ENCODE assay signal across 8 cellular contexts in genomic region chr12:53379389-53380103, GRCh38. TPM values are rescaled to one million over a fixed set of nuclear protein-coding genes. Genes with fewer than 3 reads are reported as not detected.
A peak's percentile ranks its signal among the peaks of the same experiment; 100 is the strongest.
DNase-seq lines count a peak whose midpoint lies in the region; ATAC-seq, FAIRE-seq and TF ChIP-seq lines count a peak whose summit lies in the region.

No MANE protein-coding gene starts in this region.

- WGBS in pancreas, 2 donors = 0% methylated on average over 28 to 29 of the region's 29 CpGs

- ATAC-seq in HG02642 (IDR thresholded peaks at IDR 0.05; ENCODE audit: poor library complexity, unreplicated experiment) (peak; percentile 75), SK-N-SH treated with all-trans-retinoic acid at 6 μM for 48 hours (peak; percentile 92), pancreas (peak; percentile 75 to 84 (median 79))
- ATAC-seq in activated naive CD8-positive, alpha-beta T cell treated with anti-CD3 and anti-CD28 coated beads, Interleukin-2, amount 50 U/mL, for 24 hours = peak; percentile 81

- no peak overlapping the region for H3K4me3 Mint-ChIP-seq in activated naive CD8-positive, alpha-beta T cell treated with anti-CD3 and anti-CD28 coated beads, Interleukin-2, amount 50 U/mL, for 24 hours
- no peak overlapping the region for H3K4me3 Mint-ChIP-seq in type B pancreatic cell

- H3K36me3 Mint-ChIP-seq in activated naive CD8-positive, alpha-beta T cell treated with anti-CD3 and anti-CD28 coated beads, Interleukin-2, amount 50 U/mL, for 24 hours (ENCODE audit: low read depth) = peaks cover 30% of the 10 kb centered on the region
- H3K36me3 Mint-ChIP-seq in type B pancreatic cell = peaks cover 23% of the 10 kb centered on the region

- no peaks in the 10 kb centered on the region for H3K9me3 ChIP-seq in cardiac muscle cell (ENCODE audit: low read depth)
- H3K9me3 ChIP-seq in pancreas = no peaks in the 10 kb centered on the region

- H3K27me3 ChIP-seq in cardiac muscle cell = no peaks in the 10 kb centered on the region
- H3K27me3 ChIP-seq in pancreas = no peaks in the 10 kb centered on the region

- TF ChIP-seq CTCF in GM12865 (IDR thresholded peaks at IDR 0.05; ENCODE audit: insufficient read depth, low read depth, low read length, missing control alignments) (no peak), cardiac muscle cell (IDR thresholded peaks at IDR 0.05; ENCODE audit: low read depth, low read length) (no peak), pancreas (IDR thresholded peaks at IDR 0.05) (no peak), type B pancreatic cell (conservative IDR thresholded peaks at IDR 0.05) (no peak)

- H3K36me3 ChIP-seq in cardiac muscle cell (peaks cover 14% of the 10 kb centered on the region), pancreas (peaks cover 0 to 23% (median 7%) of the 10 kb centered on the region in 3 donors)

- no peak overlapping the region for H3K27ac Mint-ChIP-seq in activated naive CD8-positive, alpha-beta T cell treated with anti-CD3 and anti-CD28 coated beads, Interleukin-2, amount 50 U/mL, for 24 hours
- H3K27ac Mint-ChIP-seq in type B pancreatic cell = no peak overlapping the region

- no peaks in the 10 kb centered on the region for H3K9me3 Mint-ChIP-seq in activated naive CD8-positive, alpha-beta T cell treated with anti-CD3 and anti-CD28 coated beads, Interleukin-2, amount 50 U/mL, for 24 hours
- H3K9me3 Mint-ChIP-seq in type B pancreatic cell = no peaks in the 10 kb centered on the region

- H3K4me1 ChIP-seq in cardiac muscle cell (ENCODE audit: low read depth) (peaks cover 19% of the 10 kb centered on the region), pancreas (peaks cover 32 to 44% (median 35%) of the 10 kb centered on the region in 3 donors)

- peak; percentile 99 for FAIRE-seq in pancreas (lab: Jason Lieb, UNC)

- H3K27me3 Mint-ChIP-seq in activated naive CD8-positive, alpha-beta T cell treated with anti-CD3 and anti-CD28 coated beads, Interleukin-2, amount 50 U/mL, for 24 hours = no peaks in the 10 kb centered on the region
- H3K27me3 Mint-ChIP-seq in type B pancreatic cell = no peaks in the 10 kb centered on the region

- peak; percentile 100 for DNase-seq in GM12865 (ENCODE audit: low read depth)
- peak; percentile 100 for DNase-seq in NCI-H1105 (lab: John Stamatoyannopoulos, UW)
- peak; percentile 89 for DNase-seq in activated naive CD8-positive, alpha-beta T cell treated with anti-CD3 and anti-CD28 coated beads, Interleukin-2, amount 50 U/mL, for 24 hours
- DNase-seq in cardiac muscle cell (ENCODE audit: low read depth in 1 of 2, low spot score in 1 of 2) = peak; percentile 100
- DNase-seq in pancreas = peak; percentile 88 to 100 (median 98)
- peak; percentile 98 for DNase-seq in type B pancreatic cell (ENCODE audit: extremely low spot score, unreplicated experiment)

- intact Hi-C loops in pancreas (cut with DNase I) = no loop called here

- peak overlapping the region; percentile 99 for H3K27ac ChIP-seq in cardiac muscle cell
- peak overlapping the region; percentile 81 to 97 (median 96) for H3K27ac ChIP-seq in pancreas

- H3K4me3 ChIP-seq in GM12865 (ENCODE audit: low read depth, low read length) (peak overlapping the region; percentile 53), cardiac muscle cell (peak overlapping the region; percentile 69), pancreas (peak overlapping the region in 3 of 4 donors; percentile 9 to 57 (median 56))

- H3K4me1 Mint-ChIP-seq in activated naive CD8-positive, alpha-beta T cell treated with anti-CD3 and anti-CD28 coated beads, Interleukin-2, amount 50 U/mL, for 24 hours = peaks cover 37% of the 10 kb centered on the region
- H3K4me1 Mint-ChIP-seq in type B pancreatic cell (ENCODE audit: unreplicated experiment) = peaks cover 14% of the 10 kb centered on the region

TF ChIP-seq in SK-N-SH treated with all-trans-retinoic acid at 6 μM for 48 hours, 23 proteins besides CTCF, POLR2A, EP300 and RAD21:
- TF ChIP-seq CSRNP3 (CRISPR knock-in tag; IDR thresholded peaks at IDR 0.05) (no peak), ZNF70 (CRISPR knock-in tag; IDR thresholded peaks at IDR 0.05) (no peak), ZFP30 (CRISPR knock-in tag; IDR thresholded peaks at IDR 0.05) (no peak), ESRRG (CRISPR knock-in tag; IDR thresholded peaks at IDR 0.05) (no peak), ZNF8 (CRISPR knock-in tag; IDR thresholded peaks at IDR 0.05) (no peak), TOX (CRISPR knock-in tag; IDR thresholded peaks at IDR 0.05; ENCODE audit: borderline replicate concordance) (no peak), OSR1 (CRISPR knock-in tag; IDR thresholded peaks at IDR 0.05) (no peak), ZNF565 (CRISPR knock-in tag; conservative IDR thresholded peaks at IDR 0.05; ENCODE audit: low read depth) (no peak), POU6F1 (CRISPR knock-in tag; IDR thresholded peaks at IDR 0.05; ENCODE audit: borderline replicate concordance, low read depth) (no peak), BACH2 (CRISPR knock-in tag; IDR thresholded peaks at IDR 0.05; ENCODE audit: borderline replicate concordance) (no peak), PATZ1 (CRISPR knock-in tag; IDR thresholded peaks at IDR 0.05; ENCODE audit: borderline replicate concordance) (no peak)

RNA-seq across cellular contexts. Expression of gene SP1, which starts 0.4 kb away (rescaled TPM):
- total RNA-seq in cardiac muscle cell = 43.7 and 53.0 TPM in 2 replicates
- polyA plus RNA-seq in cardiac muscle cell = 11.4 and 12.9 TPM in 2 replicates
- total RNA-seq in pancreas = 10 to 100 TPM; 25.1 to 48.4 (median 32.5) TPM
- polyA plus RNA-seq in pancreas = 10 to 100 TPM in 1 of 2 donors, 1 to 10 TPM in 1; 8.4 to 10.8 TPM
- 82.9 and 99.5 TPM in 2 replicates for total RNA-seq in type B pancreatic cell (ENCODE audit: low replicate concordance)

RNA-seq across cellular contexts. Expression of gene SP7, which starts 43.4 kb away (rescaled TPM):
- 0.14 and 0.39 TPM in 2 replicates for total RNA-seq in cardiac muscle cell
- polyA plus RNA-seq in cardiac muscle cell = 0.45 TPM in 1 of 2 replicates, not detected in the other
- total RNA-seq in pancreas = not detected
- not detected for polyA plus RNA-seq in pancreas
- 0.22 TPM in 1 of 2 replicates, not detected in the other for total RNA-seq in type B pancreatic cell (ENCODE audit: low replicate concordance)

RNA-seq across cellular contexts. Expression of gene AMHR2, which starts 44.1 kb away (rescaled TPM):
- total RNA-seq in cardiac muscle cell (39.8 and 60.0 TPM in 2 replicates), pancreas (1 to 10 TPM; 1.7 to 8.1 (median 3.0) TPM), type B pancreatic cell (ENCODE audit: low replicate concordance) (1.6 and 2.4 TPM in 2 replicates)
- polyA plus RNA-seq in cardiac muscle cell (53.4 and 57.3 TPM in 2 replicates), pancreas (1 to 10 TPM; 2.5 to 2.9 TPM)

RNA-seq across cellular contexts. Expression of gene AAAS, which starts 58.1 kb away (rescaled TPM):
- total RNA-seq in cardiac muscle cell = 117 and 119 TPM in 2 replicates
- polyA plus RNA-seq in cardiac muscle cell = 138 and 140 TPM in 2 replicates
- 10 to 100 TPM; 18.6 to 37.0 (median 22.6) TPM for total RNA-seq in pancreas
- polyA plus RNA-seq in pancreas = 10 to 100 TPM; 51.7 to 61.1 TPM
- 54.7 and 75.4 TPM in 2 replicates for total RNA-seq in type B pancreatic cell (ENCODE audit: low replicate concordance)

Comparison
In these comparisons a context has a peak if more than half of its experiments do, and no peak if none do; other contexts are left out.
1. Peak in every context shown above with its lines: DNase-seq, ATAC-seq, H3K4me3 ChIP-seq and H3K27ac ChIP-seq.